Comparison of ENCODE assay signal across 1 cellular context in genomic region chr16:75012380-75013081, GRCh38.
TF ChIP-seq lines count a peak whose summit lies in the region.

No MANE protein-coding gene starts in this region.

TF ChIP-seq in HepG2, 621 proteins besides CTCF, POLR2A, EP300 and RAD21 (continued from another document):
- no peak for TF ChIP-seq LRRFIP1 (CRISPR knock-in tag; conservative IDR thresholded peaks at IDR 0.05)
- no peak for TF ChIP-seq EED (CRISPR knock-in tag; IDR thresholded peaks at IDR 0.05)
- TF ChIP-seq STAG1 (CRISPR knock-in tag; IDR thresholded peaks at IDR 0.05) = no peak
- no peak for TF ChIP-seq TCF7L2 (IDR thresholded peaks at IDR 0.05; ENCODE audit: low read depth, low read length)
- no peak for TF ChIP-seq NPAS2 (CRISPR knock-in tag; IDR thresholded peaks at IDR 0.05; ENCODE audit: borderline replicate concordance)
- TF ChIP-seq HNRNPLL (IDR thresholded peaks at IDR 0.05; ENCODE audit: low read depth, low read length, poor library complexity, severe bottlenecking) = no peak
- no peak for TF ChIP-seq SIN3A (IDR thresholded peaks at IDR 0.05; ENCODE audit: borderline replicate concordance, low read depth, low read length)
- TF ChIP-seq, protein P1, sequence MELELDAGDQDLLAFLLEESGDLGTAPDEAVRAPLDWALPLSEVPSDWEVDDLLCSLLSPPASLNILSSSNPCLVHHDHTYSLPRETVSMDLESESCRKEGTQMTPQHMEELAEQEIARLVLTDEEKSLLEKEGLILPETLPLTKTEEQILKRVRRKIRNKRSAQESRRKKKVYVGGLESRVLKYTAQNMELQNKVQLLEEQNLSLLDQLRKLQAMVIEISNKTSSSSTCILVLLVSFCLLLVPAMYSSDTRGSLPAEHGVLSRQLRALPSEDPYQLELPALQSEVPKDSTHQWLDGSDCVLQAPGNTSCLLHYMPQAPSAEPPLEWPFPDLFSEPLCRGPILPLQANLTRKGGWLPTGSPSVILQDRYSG (CRISPR knock-in tag; IDR thresholded peaks at IDR 0.05) = no peak
- no peak for TF ChIP-seq HNF4G (IDR thresholded peaks at IDR 0.05; ENCODE audit: borderline replicate concordance, low read depth, low read length)
- TF ChIP-seq HNF4G (CRISPR knock-in tag; IDR thresholded peaks at IDR 0.05; ENCODE audit: borderline replicate concordance, low read depth) = no peak
- TF ChIP-seq ZNF224 (CRISPR knock-in tag; IDR thresholded peaks at IDR 0.05) = no peak
